ENCODE assay signal across 38 cellular contexts in genomic region chr13:49234741-49235140, GRCh38. TPM values are rescaled to one million over a fixed set of nuclear protein-coding genes. Genes with fewer than 3 reads are reported as not detected.
"Had no signal": no experiment of that assay in that cellular context is flagged by ENCODE, and none has a peak within 500 bp of the region (broad histone marks: within the 10 kb centered on the region; RNA-seq: fewer than 3 reads in every experiment).

No MANE protein-coding gene starts in this region.

- DNase-seq: Kasumi-1, MG63, MM.1S, MV-4-11, NCI-H1048, NCI-H1092, NCI-H1092 treated with DMSO at 0.1 percent for 48 hours, NCI-H1105, NCI-H1105 treated with DMSO at 0.1 percent for 48 hours, NCI-H1417, NCI-H1417 treated with DMSO at 0.1 percent for 48 hours, NCI-H1436, NCI-H1436 treated with DMSO at 0.1 percent for 48 hours, NCI-H146, NCI-H1694, NCI-H1694 treated with DMSO at 0.1 percent for 48 hours, NCI-H187, NCI-H187 treated with DMSO at 0.1 percent for 48 hours, NCI-H1930, NCI-H2029, NCI-H2029 treated with DMSO at 0.1 percent for 48 hours, NCI-H2081, NCI-H2107, NCI-H2171, NCI-H2171 treated with DMSO at 0.1 percent for 48 hours, NCI-H2227 treated with DMSO at 0.1 percent for 48 hours, NCI-H226, NCI-H345, NCI-H446, NCI-H446 treated with DMSO at 0.1 percent for 48 hours, NCI-H510A, NCI-H510A treated with DMSO at 0.1 percent for 48 hours, NCI-H524, NCI-H524 treated with DMSO at 0.1 percent for 48 hours had no signal

- H3K27me3 ChIP-seq: MG63 had no signal

- H3K36me3 ChIP-seq: MG63 had no signal

- H3K4me3 ChIP-seq: MG63 had no signal

- H3K9me3 ChIP-seq: MG63 had no signal

RNA-seq across cellular contexts. Expression of gene MLNR, which starts 14.6 kb away (rescaled TPM):
- total RNA-seq: LHCN-M2, M059J, MCF 10A, NCI-H460 had no signal
